8 cellular contexts compared by ENCODE assay signal in genomic region chr10:61975107-61975932, GRCh38.
DNase-seq lines count a peak whose midpoint lies in the region; ATAC-seq and TF ChIP-seq lines count a peak whose summit lies in the region.

No MANE protein-coding gene starts in this region.

- TF ChIP-seq CTCF in RWPE2 (IDR thresholded peaks at IDR 0.05; ENCODE audit: poor library complexity, severe bottlenecking) (no peak), right atrium auricular region (IDR thresholded peaks at IDR 0.05) (no peak)

- H3K9me3 ChIP-seq in RWPE2 (ENCODE audit: severe bottlenecking), result no peaks in the 10 kb centered on the region
- no peaks in the 10 kb centered on the region for H3K9me3 ChIP-seq in right atrium auricular region

- H3K4me3 ChIP-seq in RWPE2 (ENCODE audit: severe bottlenecking) (no peak overlapping the region), right atrium auricular region (no peak overlapping the region)

- no peaks in the 10 kb centered on the region for H3K27me3 ChIP-seq in RWPE2 (ENCODE audit: insufficient read depth, poor library complexity, severe bottlenecking)
- H3K27me3 ChIP-seq in right atrium auricular region, result no peaks in the 10 kb centered on the region

- H3K4me1 ChIP-seq in RWPE2 (ENCODE audit: insufficient read depth, poor library complexity, severe bottlenecking), result peaks cover 27% of the 10 kb centered on the region
- peaks cover 0 to 43% of the 10 kb centered on the region in 2 donors for H3K4me1 ChIP-seq in right atrium auricular region

- no peak overlapping the region for H3K4me3 Mint-ChIP-seq in activated naive CD4-positive, alpha-beta T cell treated with anti-CD3 and anti-CD28 coated beads, Interleukin-2, amount 50 U/mL, for 24 hours
- H3K4me3 Mint-ChIP-seq in activated naive CD8-positive, alpha-beta T cell treated with anti-CD3 and anti-CD28 coated beads, Interleukin-2, amount 50 U/mL, for 24 hours, result no peak overlapping the region

- H3K9me3 Mint-ChIP-seq in activated naive CD4-positive, alpha-beta T cell treated with anti-CD3 and anti-CD28 coated beads, Interleukin-2, amount 50 U/mL, for 24 hours, result no peaks in the 10 kb centered on the region
- H3K9me3 Mint-ChIP-seq in activated naive CD8-positive, alpha-beta T cell treated with anti-CD3 and anti-CD28 coated beads, Interleukin-2, amount 50 U/mL, for 24 hours, result peaks cover 3% of the 10 kb centered on the region

- ATAC-seq in HG03095 (IDR thresholded peaks at IDR 0.05; ENCODE audit: unreplicated experiment), result peak; percentile 94
- peak; percentile 89 for ATAC-seq in RWPE2 (ENCODE audit: low read depth)
- ATAC-seq in activated naive CD8-positive, alpha-beta T cell treated with anti-CD3 and anti-CD28 coated beads, Interleukin-2, amount 50 U/mL, for 24 hours, result no peak

- H3K27ac ChIP-seq in RWPE2 (ENCODE audit: poor library complexity, severe bottlenecking) (no peak overlapping the region), right atrium auricular region (peak overlapping the region; percentile 44 to 51)

- no peaks in the 10 kb centered on the region for H3K27me3 Mint-ChIP-seq in activated naive CD4-positive, alpha-beta T cell treated with anti-CD3 and anti-CD28 coated beads, Interleukin-2, amount 50 U/mL, for 24 hours
- no peaks in the 10 kb centered on the region for H3K27me3 Mint-ChIP-seq in activated naive CD8-positive, alpha-beta T cell treated with anti-CD3 and anti-CD28 coated beads, Interleukin-2, amount 50 U/mL, for 24 hours

- peak overlapping the region; percentile 68 for H3K27ac Mint-ChIP-seq in activated naive CD4-positive, alpha-beta T cell treated with anti-CD3 and anti-CD28 coated beads, Interleukin-2, amount 50 U/mL, for 24 hours
- no peak overlapping the region for H3K27ac Mint-ChIP-seq in activated naive CD8-positive, alpha-beta T cell treated with anti-CD3 and anti-CD28 coated beads, Interleukin-2, amount 50 U/mL, for 24 hours

- H3K36me3 Mint-ChIP-seq in activated naive CD4-positive, alpha-beta T cell treated with anti-CD3 and anti-CD28 coated beads, Interleukin-2, amount 50 U/mL, for 24 hours, result peaks cover 32% of the 10 kb centered on the region
- peaks cover 43% of the 10 kb centered on the region for H3K36me3 Mint-ChIP-seq in activated naive CD8-positive, alpha-beta T cell treated with anti-CD3 and anti-CD28 coated beads, Interleukin-2, amount 50 U/mL, for 24 hours (ENCODE audit: low read depth)

- H3K36me3 ChIP-seq in RWPE2 (ENCODE audit: low read depth) (no peaks in the 10 kb centered on the region), right atrium auricular region (no peaks in the 10 kb centered on the region)

- no peak for DNase-seq in activated naive CD4-positive, alpha-beta T cell treated with Interleukin-2 at 50 U/mL for 16 hours
- no peak for DNase-seq in RWPE2 (ENCODE audit: low spot score)
- DNase-seq in right atrium auricular region (ENCODE audit: low spot score), result no peak
- DNase-seq in activated naive CD8-positive, alpha-beta T cell treated with anti-CD3 and anti-CD28 coated beads, Interleukin-2, amount 50 U/mL, for 24 hours, result no peak
- no peak for DNase-seq in NCI-H187 treated with DMSO at 0.1 percent for 48 hours (lab: John Stamatoyannopoulos, UW)
- DNase-seq in NCI-H2196 treated with DMSO at 0.1 percent for 48 hours (lab: John Stamatoyannopoulos, UW; ENCODE audit: unreplicated experiment), result no peak

- H3K4me1 Mint-ChIP-seq in activated naive CD4-positive, alpha-beta T cell treated with anti-CD3 and anti-CD28 coated beads, Interleukin-2, amount 50 U/mL, for 24 hours, result peaks cover 53% of the 10 kb centered on the region
- H3K4me1 Mint-ChIP-seq in activated naive CD8-positive, alpha-beta T cell treated with anti-CD3 and anti-CD28 coated beads, Interleukin-2, amount 50 U/mL, for 24 hours, result peaks cover 48% of the 10 kb centered on the region
